Comparison of ENCODE assay signal across 1 cellular context in genomic region chr1:116570358-116571214, GRCh38.
TF ChIP-seq lines count a peak whose summit lies in the region.

Gene CD58 (minus strand): TSS chr1:116571026. CDS start chr1:116570972, 54 bp downstream.

TF ChIP-seq in GM12878, 131 proteins besides CTCF, POLR2A, EP300 and RAD21 (continued from another document and continues in another):
- TF ChIP-seq YBX1 (IDR thresholded peaks at IDR 0.05) (no peak), ZSCAN29 (IDR thresholded peaks at IDR 0.05) (no peak), NR2F1 (conservative IDR thresholded peaks at IDR 0.05) (peak; percentile 67), ATF2 (IDR thresholded peaks at IDR 0.05; ENCODE audit: low read length) (no peak), MTA3 (IDR thresholded peaks at IDR 0.05; ENCODE audit: borderline replicate concordance, low read length) (no peak), ZNF24 (IDR thresholded peaks at IDR 0.05) (0 out of 2 replicates have a peak, but pooled peaks have one; percentile 15), JUND (IDR thresholded peaks at IDR 0.05; ENCODE audit: low read depth, low read length) (no peak), SRF (IDR thresholded peaks at IDR 0.05; ENCODE audit: low read depth in 2 of 2, low read length in 2 of 2) (no peak), SREBF1 (IDR thresholded peaks at IDR 0.05; ENCODE audit: low read length) (no peak), DPF2 (IDR thresholded peaks at IDR 0.05) (peak; percentile 82), ZNF207 (IDR thresholded peaks at IDR 0.05; ENCODE audit: borderline replicate concordance) (no peak), CHD1 (IDR thresholded peaks at IDR 0.05; ENCODE audit: low read depth, low read length) (0 out of 2 replicates have a peak, but pooled peaks have one; percentile 88), RUNX3 (IDR thresholded peaks at IDR 0.05; ENCODE audit: low read length) (peak; percentile 57), BHLHE40 (IDR thresholded peaks at IDR 0.05; ENCODE audit: borderline replicate concordance in 1 of 2, low read depth in 2 of 2, low read length in 1 of 2) (peak; percentile 17 to 56; a peak in 2 of 4 replicates), TCF12 (IDR thresholded peaks at IDR 0.05; ENCODE audit: low read depth, low read length) (peak; percentile 72), ELK1 (IDR thresholded peaks at IDR 0.05; ENCODE audit: low read depth, low read length) (no peak), STAT3 (IDR thresholded peaks at IDR 0.05; ENCODE audit: low read depth, low read length) (no peak), GATAD2B (conservative IDR thresholded peaks at IDR 0.05; ENCODE audit: low read depth) (peak; percentile 86), ZNF622 (IDR thresholded peaks at IDR 0.05) (no peak), KLF5 (IDR thresholded peaks at IDR 0.05; ENCODE audit: partially characterized antibody) (no peak), ZBED1 (IDR thresholded peaks at IDR 0.05; ENCODE audit: borderline replicate concordance) (peak; percentile 39; the same call in 1 of the 2 replicates), IKZF2 (IDR thresholded peaks at IDR 0.05) (peak; percentile 37 to 44; a peak in 3 of 4 replicates), IRF5 (IDR thresholded peaks at IDR 0.05; ENCODE audit: borderline replicate concordance) (no peak), CREB1 (IDR thresholded peaks at IDR 0.05; ENCODE audit: low read depth) (peak; percentile 52), HDGF (IDR thresholded peaks at IDR 0.05) (no peak), WRNIP1 (IDR thresholded peaks at IDR 0.05; ENCODE audit: borderline replicate concordance, low read depth, low read length) (no peak), HDAC2 (IDR thresholded peaks at IDR 0.05) (no peak), MLLT1 (IDR thresholded peaks at IDR 0.05) (no peak), IRF4 (IDR thresholded peaks at IDR 0.05; ENCODE audit: low read depth, low read length) (no peak), ATF7 (IDR thresholded peaks at IDR 0.05; ENCODE audit: low read depth) (no peak), SIX5 (IDR thresholded peaks at IDR 0.05; ENCODE audit: low read depth, low read length, severe bottlenecking) (no peak), USF1 (IDR thresholded peaks at IDR 0.05; ENCODE audit: borderline replicate concordance, extremely low read length, insufficient read depth, low read depth, low read length) (no peak), BCL11A (IDR thresholded peaks at IDR 0.05; ENCODE audit: low read depth, low read length) (0 out of 2 replicates have a peak, but pooled peaks have one; percentile 25), PAX5 (IDR thresholded peaks at IDR 0.05; ENCODE audit: borderline replicate concordance, low read depth, low read length) (peak; percentile 47; the same call in 1 of the 2 replicates), BRCA1 (IDR thresholded peaks at IDR 0.05; ENCODE audit: low read depth, low read length) (no peak), CBX3 (IDR thresholded peaks at IDR 0.05; ENCODE audit: borderline replicate concordance, low read depth) (no peak), NBN (IDR thresholded peaks at IDR 0.05) (0 out of 2 replicates have a peak, but pooled peaks have one; percentile 37), GABPA (IDR thresholded peaks at IDR 0.05; ENCODE audit: low read depth) (no peak), RAD51 (IDR thresholded peaks at IDR 0.05) (no peak), E2F4 (IDR thresholded peaks at IDR 0.05; ENCODE audit: low read depth, low read length) (peak; percentile 38; the same call in 1 of the 2 replicates), CBX5 (IDR thresholded peaks at IDR 0.05; ENCODE audit: low read depth) (0 out of 2 replicates have a peak, but pooled peaks have one; percentile 49), HSF1 (IDR thresholded peaks at IDR 0.05; ENCODE audit: low read depth, low read length) (no peak), SUZ12 (IDR thresholded peaks at IDR 0.05; ENCODE audit: unreplicated experiment) (no peak), BCL3 (IDR thresholded peaks at IDR 0.05; ENCODE audit: borderline replicate concordance, insufficient read depth, low read depth, low read length, poor library complexity, severe bottlenecking) (peak; percentile 83), FOXK2 (IDR thresholded peaks at IDR 0.05) (no peak), TBL1XR1 (IDR thresholded peaks at IDR 0.05; ENCODE audit: low read depth, low read length) (0 out of 2 replicates have a peak, but pooled peaks have one; percentile 64), PRDM15 (CRISPR knock-in tag; IDR thresholded peaks at IDR 0.05) (no peak), BACH1 (IDR thresholded peaks at IDR 0.05; ENCODE audit: borderline replicate concordance) (peak; percentile 33), EED (IDR thresholded peaks at IDR 0.05; ENCODE audit: low read depth) (no peak), RBBP5 (conservative IDR thresholded peaks at IDR 0.05) (no peak), YY1 (IDR thresholded peaks at IDR 0.05; ENCODE audit: low read depth, low read length) (peak; percentile 54), ATF3 (IDR thresholded peaks at IDR 0.05; ENCODE audit: borderline replicate concordance, extremely low read depth, low read depth, low read length) (no peak), NFIC (IDR thresholded peaks at IDR 0.05; ENCODE audit: low read depth, low read length) (no peak; the same call in 1 of the 2 replicates), CREM (IDR thresholded peaks at IDR 0.05; ENCODE audit: low read depth) (peak; percentile 27; the same call in 1 of the 2 replicates), KDM1A (IDR thresholded peaks at IDR 0.05; ENCODE audit: borderline replicate concordance) (no peak), LARP7 (IDR thresholded peaks at IDR 0.05) (peak; percentile 73), SMAD1 (IDR thresholded peaks at IDR 0.05; ENCODE audit: low read depth, partially characterized antibody) (peak; percentile 21), NFXL1 (IDR thresholded peaks at IDR 0.05; ENCODE audit: borderline replicate concordance) (no peak)
